19 cellular contexts compared by ENCODE assay signal in the genomic region with DNA sequence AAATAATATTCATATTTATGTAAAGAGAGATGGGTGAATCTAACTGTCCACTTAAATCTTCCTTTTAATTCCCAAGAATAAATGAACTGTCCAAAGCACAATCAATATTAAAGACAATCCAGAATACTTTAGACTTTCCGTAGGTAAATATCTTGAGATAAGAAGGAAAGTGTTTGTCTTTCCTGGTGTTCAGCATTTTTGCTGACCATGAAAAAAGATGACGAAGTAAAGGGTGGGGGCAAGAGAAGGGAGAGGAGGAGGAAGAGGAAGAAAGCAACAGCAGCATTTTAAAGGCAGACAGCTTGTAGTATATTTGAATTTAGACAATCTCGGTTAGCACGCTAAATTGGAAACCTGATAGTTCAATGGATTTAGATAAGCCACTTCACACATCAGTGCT.
"Had no signal": no experiment of that assay in that cellular context is flagged by ENCODE, and none has a peak within 500 bp of the region (broad histone marks: within the 10 kb centered on the region; RNA-seq: fewer than 3 reads in every experiment).

No MANE protein-coding gene starts in this region.

- DNase-seq: cortex of kidney; effector memory CD8-positive, alpha-beta T cell; head of caudate nucleus; natural killer cell; pancreas; stimulated activated CD4-positive, alpha-beta T cell treated with anti-CD3 and anti-CD28 coated beads, Interleukin-2, amount 100 ng/mL, for 24 hours; stimulated activated CD4-positive, alpha-beta T cell treated with anti-CD3 and anti-CD28 coated beads, Interleukin-4, amount 100 ng/mL, for 24 hours; stimulated activated naive CD4-positive, alpha-beta T cell treated with Interleukin-2 at 50 U/mL for 16 hours; stomach; thyroid gland had no signal

- H3K4me1 ChIP-seq: pancreas, stomach, thyroid gland had no signal

- H3K27ac ChIP-seq: neutrophil, pancreas, stomach, thyroid gland had no signal

- H3K4me3 ChIP-seq: pancreas, stomach, thyroid gland had no signal

- ATAC-seq: effector memory CD8-positive, alpha-beta T cell; left lobe of liver; natural killer cell; pancreas; sciatic nerve; stimulated activated effector memory CD8-positive, alpha-beta T cell treated with anti-CD3 and anti-CD28 coated beads, Interleukin-12 subunit alpha, Interleukin-12 subunit beta, amount 100 ng/mL, for 72 hours had no signal

- FAIRE-seq: endometrium, frontal cortex, pancreas had no signal

- H3K36me3 Mint-ChIP-seq: natural killer cell; stimulated activated effector memory CD8-positive, alpha-beta T cell treated with anti-CD3 and anti-CD28 coated beads, Interleukin-12 subunit alpha, Interleukin-12 subunit beta, amount 100 ng/mL, for 72 hours; type B pancreatic cell had no signal

- H3K4me3 Mint-ChIP-seq: effector memory CD8-positive, alpha-beta T cell; natural killer cell; neural crest cell; stimulated activated effector memory CD8-positive, alpha-beta T cell treated with anti-CD3 and anti-CD28 coated beads, Interleukin-12 subunit alpha, Interleukin-12 subunit beta, amount 100 ng/mL, for 72 hours; type B pancreatic cell had no signal

- H3K36me3 ChIP-seq: neutrophil, pancreas, stomach, thyroid gland had no signal

- H3K27me3 Mint-ChIP-seq: effector memory CD8-positive, alpha-beta T cell had no signal

- H3K27ac Mint-ChIP-seq: effector memory CD8-positive, alpha-beta T cell; natural killer cell; progenitor cell of endocrine pancreas; stimulated activated effector memory CD8-positive, alpha-beta T cell treated with anti-CD3 and anti-CD28 coated beads, Interleukin-12 subunit alpha, Interleukin-12 subunit beta, amount 100 ng/mL, for 72 hours; type B pancreatic cell had no signal

- H3K4me1 Mint-ChIP-seq: natural killer cell; neural crest cell; stimulated activated effector memory CD8-positive, alpha-beta T cell treated with anti-CD3 and anti-CD28 coated beads, Interleukin-12 subunit alpha, Interleukin-12 subunit beta, amount 100 ng/mL, for 72 hours had no signal

- H3K27me3 ChIP-seq: neutrophil, pancreas, stomach, thyroid gland had no signal

- H3K9me3 ChIP-seq: neutrophil, pancreas, stomach, thyroid gland had no signal

- H3K9me3 Mint-ChIP-seq: neural crest cell; stimulated activated effector memory CD8-positive, alpha-beta T cell treated with anti-CD3 and anti-CD28 coated beads, Interleukin-12 subunit alpha, Interleukin-12 subunit beta, amount 100 ng/mL, for 72 hours; type B pancreatic cell had no signal
